Comparison of ENCODE assay signal across 16 cellular contexts in genomic region chr1:10726355-10726754, GRCh38.
DNase-seq lines count a peak whose midpoint lies in the region; ATAC-seq, FAIRE-seq and TF ChIP-seq lines count a peak whose summit lies in the region.
"Had no signal": no experiment of that assay in that cellular context is flagged by ENCODE, and none has a peak within 500 bp of the region (broad histone marks: within the 10 kb centered on the region; RNA-seq: fewer than 3 reads in every experiment).

No MANE protein-coding gene starts in this region.

- no peak overlapping the region for H3K4me2 ChIP-seq in HepG2 (ENCODE audit: low read depth, low read length)
- H3K4me2 ChIP-seq: neural progenitor cell had no signal

- intact Hi-C loops in Panc1 (cut with micrococcal nuclease; ENCODE audit: unreplicated experiment), result no loop called here
- intact Hi-C loops in Right ventricle myocardium inferior (cut with DNase I), result no loop called here
- intact Hi-C loops in transverse colon (cut with DNase I; ENCODE audit: low total_unique reads), result no loop called here
- intact Hi-C loops in HepG2 (cut with micrococcal nuclease; ENCODE audit: unreplicated experiment), result no loop called here

- no peak overlapping the region for H2AFZ ChIP-seq in HepG2 (ENCODE audit: low read length)
- H2AFZ ChIP-seq: neural progenitor cell had no signal

- TF ChIP-seq RAD21 in HepG2 (CRISPR knock-in tag; IDR thresholded peaks at IDR 0.05), result no peak

- TF ChIP-seq POLR2A in transverse colon (IDR thresholded peaks at IDR 0.05), result no peak
- no peak for TF ChIP-seq POLR2A in HepG2 (IDR thresholded peaks at IDR 0.05; ENCODE audit: insufficient read depth in 1 of 2, low read depth in 2 of 2, low read length in 2 of 2)

- POLR2A ChIA-PET in Panc1 (lab: Charles Lee) (no interaction called here), HepG2 (lab: Yijun Ruan, JAX) (no interaction called here)

- H3K27ac Mint-ChIP-seq in immature natural killer cell, result no peak overlapping the region
- H3K27ac Mint-ChIP-seq: activated CD8-positive, alpha-beta T cell treated with anti-CD3 and anti-CD28 coated beads for 36 hours; dendritic cell treated with granulocyte-macrophage colony-stimulating factor and Interleukin-4, amounts not matched to agents 40 ng/mL and 50 ng/mL, for 4 days had no signal

- no peaks in the 10 kb centered on the region for H3K9me3 Mint-ChIP-seq in immature natural killer cell
- H3K9me3 Mint-ChIP-seq: activated CD8-positive, alpha-beta T cell treated with anti-CD3 and anti-CD28 coated beads for 36 hours; dendritic cell treated with granulocyte-macrophage colony-stimulating factor and Interleukin-4, amounts not matched to agents 40 ng/mL and 50 ng/mL, for 4 days; neural progenitor cell had no signal

- DNase-seq in Panc1 (ENCODE audit: low read depth, low spot score) (no peak), Right ventricle myocardium inferior (ENCODE audit: missing footprints) (peak; percentile 83), midbrain (lab: John Stamatoyannopoulos, UW) (peak; percentile 19), transverse colon (peak; percentile 37), HepG2 (ENCODE audit: low spot score) (no peak), UCSD-AML1 (lab: John Stamatoyannopoulos, UW; ENCODE audit: unreplicated experiment) (no peak), immature natural killer cell (no peak)
- DNase-seq: activated CD8-positive, alpha-beta T cell treated with anti-CD3 and anti-CD28 coated beads for 36 hours; NCI-H1048; NCI-H345; OCI-M1; uterus had no signal

- CTCF ChIA-PET in Panc1 (lab: Charles Lee) (no interaction called here), HepG2 (lab: Yijun Ruan, JAX; ENCODE audit: low intra/inter-chr PET ratio, low total read pairs) (no interaction called here)

- peaks cover 0 to 2% (median 0%) of the 10 kb centered on the region in 3 donors for H3K27me3 Mint-ChIP-seq in immature natural killer cell (ENCODE audit: low read depth in 3 of 3)
- H3K27me3 Mint-ChIP-seq: activated CD8-positive, alpha-beta T cell treated with anti-CD3 and anti-CD28 coated beads for 36 hours; dendritic cell treated with granulocyte-macrophage colony-stimulating factor and Interleukin-4, amounts not matched to agents 40 ng/mL and 50 ng/mL, for 4 days had no signal

- BruUV-seq in Panc1 (replicated peaks; lab: Mats Ljungman, UMichigan) (no TSS peak), HepG2 (replicated peaks; lab: Mats Ljungman, UMichigan) (no TSS peak)

- no peak for TF ChIP-seq EP300 in transverse colon (IDR thresholded peaks at IDR 0.05; ENCODE audit: low read depth)
- TF ChIP-seq EP300 in HepG2 (IDR thresholded peaks at IDR 0.05; ENCODE audit: low read depth in 2 of 2, low read length in 2 of 2), result no peak
- TF ChIP-seq EP300 in HepG2 (CRISPR knock-in tag; IDR thresholded peaks at IDR 0.05; ENCODE audit: borderline replicate concordance), result no peak

- peak; percentile 19; the same call in 1 of the 2 replicates for ATAC-seq in Panc1
- peak; percentile 71 for ATAC-seq in Right ventricle myocardium inferior
- no peak for ATAC-seq in HepG2
- ATAC-seq in HG02870 (IDR thresholded peaks at IDR 0.05; ENCODE audit: unreplicated experiment), result no peak
- ATAC-seq: activated CD8-positive, alpha-beta T cell treated with anti-CD3 and anti-CD28 coated beads for 36 hours; esophagus mucosa had no signal

- peaks cover 65% of the 10 kb centered on the region for H3K4me1 ChIP-seq in Panc1 (ENCODE audit: control insufficient read depth, insufficient read depth, low read length)
- peaks cover 15 to 29% (median 16%) of the 10 kb centered on the region in 4 donors for H3K4me1 ChIP-seq in transverse colon
- peaks cover 11% of the 10 kb centered on the region for H3K4me1 ChIP-seq in HepG2 (ENCODE audit: insufficient read depth, low read length)
- H3K4me1 ChIP-seq: uterus had no signal

- H3K36me3 ChIP-seq in Panc1 (ENCODE audit: control insufficient read depth, insufficient read depth, low read length) (no peaks in the 10 kb centered on the region), transverse colon (no peaks in the 10 kb centered on the region), HepG2 (replicated peaks in 1 of 2; ENCODE audit: control insufficient read depth in 1 of 2, insufficient read depth in 2 of 2, low read length in 2 of 2) (no peaks in the 10 kb centered on the region)
- H3K36me3 ChIP-seq: neural progenitor cell, uterus had no signal

- H3K27ac ChIP-seq in Panc1 (ENCODE audit: low read length) (peak overlapping the region; percentile 51), transverse colon (peak overlapping the region in 3 of 4 donors; percentile 45 to 72 (median 56)), HepG2 (ENCODE audit: extremely low read length, insufficient read depth, low read length) (no peak overlapping the region)
- H3K27ac ChIP-seq: neural progenitor cell had no signal

- H3K27me3 ChIP-seq in Panc1 (ENCODE audit: control insufficient read depth, insufficient read depth, low read length), result no peaks in the 10 kb centered on the region
- no peaks in the 10 kb centered on the region for H3K27me3 ChIP-seq in transverse colon
- H3K27me3 ChIP-seq in HepG2 (ENCODE audit: control insufficient read depth in 1 of 2, insufficient read depth in 2 of 2, low read length in 2 of 2), result peaks cover 7 to 28% of the 10 kb centered on the region in 2 experiments; a peak in 4 of 5 replicates
- H3K27me3 ChIP-seq: neural progenitor cell, uterus had no signal

- H3K9me3 ChIP-seq in Panc1 (ENCODE audit: control insufficient read depth, insufficient read depth, low read depth, low read length) (no peaks in the 10 kb centered on the region), transverse colon (no peaks in the 10 kb centered on the region), HepG2 (ENCODE audit: low read length) (no peaks in the 10 kb centered on the region)
- H3K9me3 ChIP-seq: uterus had no signal

- WGBS in transverse colon (ENCODE audit: low coverage in 1 of 2), 2 donors, result 93% methylated on average over 16 of the region's 17 CpGs; no CpG with 5 or more reads in 1 of the 2 donors
- WGBS in HepG2 (ENCODE audit: low lambda C conversion rate), result 50% methylated on average over 4 of the region's 17 CpGs

- no peak for TF ChIP-seq CTCF in Panc1 (IDR thresholded peaks at IDR 0.05)
- TF ChIP-seq CTCF in transverse colon (IDR thresholded peaks at IDR 0.05), result no peak
- no peak for TF ChIP-seq CTCF in HepG2 (CRISPR knock-in tag; IDR thresholded peaks at IDR 0.05)

- no peaks in the 10 kb centered on the region for H4K20me1 ChIP-seq in HepG2 (ENCODE audit: insufficient read depth, low read length)

- no peaks in the 10 kb centered on the region for H3K79me2 ChIP-seq in HepG2 (ENCODE audit: insufficient read depth, low read length)

- FAIRE-seq in HepG2 (lab: Jason Lieb, UNC), result no peak

- H3K4me3 ChIP-seq in Panc1 (ENCODE audit: low read depth in 2 of 2, low read length in 2 of 2) (no peak overlapping the region), transverse colon (no peak overlapping the region), HepG2 (replicated peaks in 1 of 3; ENCODE audit: insufficient read depth in 1 of 3, low read depth in 2 of 3, low read length in 3 of 3) (no peak overlapping the region)
- H3K4me3 ChIP-seq: neural progenitor cell, uterus had no signal

- no peak overlapping the region for H3K9ac ChIP-seq in HepG2 (ENCODE audit: insufficient read depth, low read depth, low read length)
- H3K9ac ChIP-seq: neural progenitor cell had no signal

- no peaks in the 10 kb centered on the region for H3K4me1 Mint-ChIP-seq in immature natural killer cell

- in situ Hi-C loops in Panc1 (cut with HindIII; ENCODE audit: low pct_unique_long_range_greater_than_20kb, low sequenced_read_pairs), result no loop called here
- in situ Hi-C loops in transverse colon (cut with MboI; ENCODE audit: low pct_ligation_motif_present in 1 of 4, low pct_unique_long_range_greater_than_20kb in 1 of 4, low sequenced_read_pairs in 3 of 4), result no loop called here
- in situ Hi-C loops in HepG2 (cut with HindIII; ENCODE audit: extremely low pct_ligation_motif_present, low pct_unique_long_range_greater_than_20kb), result no loop called here

- no peak overlapping the region for H3K4me3 Mint-ChIP-seq in immature natural killer cell
- H3K4me3 Mint-ChIP-seq: activated CD8-positive, alpha-beta T cell treated with anti-CD3 and anti-CD28 coated beads for 36 hours; dendritic cell treated with granulocyte-macrophage colony-stimulating factor and Interleukin-4, amounts not matched to agents 40 ng/mL and 50 ng/mL, for 4 days had no signal

- H3K36me3 Mint-ChIP-seq in immature natural killer cell, result no peaks in the 10 kb centered on the region
- H3K36me3 Mint-ChIP-seq: neural progenitor cell had no signal

TF ChIP-seq in HepG2, 621 proteins besides CTCF, POLR2A, EP300 and RAD21 (continues in another document):
- TF ChIP-seq NCOA1 (CRISPR knock-in tag; IDR thresholded peaks at IDR 0.05), result no peak
- TF ChIP-seq DMTF1 (CRISPR knock-in tag; IDR thresholded peaks at IDR 0.05), result no peak

Comparison
In these comparisons a context has a peak if more than half of its experiments do, and no peak if none do; other contexts are left out.
1. ATAC-seq: peak in Panc1 (single experiment) and Right ventricle myocardium inferior (single experiment); none in HepG2 (single experiment) and HG02870 (single experiment).
2. DNase-seq: peak in Right ventricle myocardium inferior (single experiment), midbrain (single experiment) and transverse colon (single experiment); none in Panc1 (single experiment), HepG2 (single experiment), UCSD-AML1 (single experiment) and immature natural killer cell (0 of 3).